ENCODE assay signal across 8 cellular contexts in genomic region chr9:37027582-37028424, GRCh38. TPM values are rescaled to one million over a fixed set of nuclear protein-coding genes. Genes with fewer than 3 reads are reported as not detected.
DNase-seq lines count a peak whose midpoint lies in the region; ATAC-seq and TF ChIP-seq lines count a peak whose summit lies in the region.

No MANE protein-coding gene starts in this region.

- peak overlapping the region; percentile 91 for H3K4me3 ChIP-seq in BE2C (ENCODE audit: low read depth, low read length)
- peak overlapping the region in 42 of 59 donors; percentile 0 to 61 (median 36) for H3K4me3 ChIP-seq in dorsolateral prefrontal cortex
- H3K4me3 ChIP-seq in lung: no peak overlapping the region

- WGBS in lung, 2 donors: 0 to 4% methylated on average over 43 to 59 of the region's 59 CpGs

- no peak overlapping the region for H3K27ac ChIP-seq in dorsolateral prefrontal cortex
- no peak overlapping the region for H3K27ac ChIP-seq in lung (ENCODE audit: low read depth in 1 of 2, low read length in 1 of 2)

- H3K27me3 ChIP-seq in BE2C: no peaks in the 10 kb centered on the region
- H3K27me3 ChIP-seq in dorsolateral prefrontal cortex: peaks cover 21 to 100% (median 99%) of the 10 kb centered on the region in 45 donors
- peaks cover 24% of the 10 kb centered on the region for H3K27me3 ChIP-seq in lung (ENCODE audit: control insufficient read depth, insufficient read depth)

- ATAC-seq in HG03378 (IDR thresholded peaks at IDR 0.05; ENCODE audit: unreplicated experiment) (peak; percentile 62), lung (ENCODE audit: insufficient read depth, low FRiP score) (peak; percentile 89)

- intact Hi-C loops in dorsolateral prefrontal cortex (cut with DNase I): no loop called here

- H3K36me3 ChIP-seq in BE2C: no peaks in the 10 kb centered on the region
- no peaks in the 10 kb centered on the region for H3K36me3 ChIP-seq in lung (ENCODE audit: control insufficient read depth in 2 of 2, insufficient read depth in 2 of 2, low read length in 2 of 2)

- no peak for TF ChIP-seq CTCF in BE2C (IDR thresholded peaks at IDR 0.05; ENCODE audit: low read depth, low read length)
- TF ChIP-seq CTCF in dorsolateral prefrontal cortex (IDR thresholded peaks at IDR 0.05 in 54 of 56, conservative IDR thresholded peaks at IDR 0.05 in 2 of 56; ENCODE audit: low read depth in 1 of 56, partially characterized antibody in 56 of 56): peak in 16 of 56 donors; percentile 7 to 39 (median 20)
- no peak for TF ChIP-seq CTCF in lung (IDR thresholded peaks at IDR 0.05; ENCODE audit: control extremely low read depth, extremely low read depth)

- peak; percentile 99 for DNase-seq in BE2C
- peak; percentile 95 for DNase-seq in GM19238 (ENCODE audit: insufficient read length, low spot score)
- peak; percentile 90 for DNase-seq in NCI-H510A (lab: John Stamatoyannopoulos, UW)
- DNase-seq in activated CD4-positive, alpha-beta T cell treated with anti-CD3 and anti-CD28 coated beads, Interleukin-2, amount 50 U/mL, for 24 hours (ENCODE audit: low read depth in 1 of 2, low spot score in 1 of 2): peak; percentile 63 to 82
- peak; percentile 48 to 94 (median 68) for DNase-seq in dorsolateral prefrontal cortex
- DNase-seq in lung (ENCODE audit: low spot score): peak; percentile 82
- DNase-seq in stimulated activated CD8-positive, alpha-beta memory T cell treated with anti-CD3 and anti-CD28 coated beads, Interleukin-12 subunit alpha, Interleukin-12 subunit beta, amount 100 ng/mL, for 24 hours (ENCODE audit: extremely low read depth): peak; percentile 77

- H3K4me1 ChIP-seq in BE2C: peaks cover 11% of the 10 kb centered on the region
- H3K4me1 ChIP-seq in lung (ENCODE audit: control insufficient read depth in 2 of 2, insufficient read depth in 2 of 2, low read length in 2 of 2): peaks cover 3 to 32% of the 10 kb centered on the region in 2 donors

- H3K9me3 ChIP-seq in BE2C: no peaks in the 10 kb centered on the region
- H3K9me3 ChIP-seq in lung (ENCODE audit: control insufficient read depth in 2 of 2, insufficient read depth in 1 of 2, low read length in 1 of 2): peaks cover 0 to 17% of the 10 kb centered on the region in 2 donors

RNA-seq across cellular contexts. Expression of gene PAX5, which starts 6.3 kb away (rescaled TPM):
- polyA plus RNA-seq in BE2C (2012; ENCODE audit: insufficient read depth, insufficient read length, low read depth): 13.1 TPM
- total RNA-seq in dorsolateral prefrontal cortex: under 1 TPM in 18 of 120 experiments, not detected in 102; 0.04 to 0.98 (median 0.09) TPM
- total RNA-seq in lung: 1 to 10 TPM in 1 of 2 donors, under 1 TPM in 1; 0.34 to 2.3 TPM
- polyA plus RNA-seq in lung: under 1 TPM; 0.08 to 0.47 TPM
